In the genomic region with DNA sequence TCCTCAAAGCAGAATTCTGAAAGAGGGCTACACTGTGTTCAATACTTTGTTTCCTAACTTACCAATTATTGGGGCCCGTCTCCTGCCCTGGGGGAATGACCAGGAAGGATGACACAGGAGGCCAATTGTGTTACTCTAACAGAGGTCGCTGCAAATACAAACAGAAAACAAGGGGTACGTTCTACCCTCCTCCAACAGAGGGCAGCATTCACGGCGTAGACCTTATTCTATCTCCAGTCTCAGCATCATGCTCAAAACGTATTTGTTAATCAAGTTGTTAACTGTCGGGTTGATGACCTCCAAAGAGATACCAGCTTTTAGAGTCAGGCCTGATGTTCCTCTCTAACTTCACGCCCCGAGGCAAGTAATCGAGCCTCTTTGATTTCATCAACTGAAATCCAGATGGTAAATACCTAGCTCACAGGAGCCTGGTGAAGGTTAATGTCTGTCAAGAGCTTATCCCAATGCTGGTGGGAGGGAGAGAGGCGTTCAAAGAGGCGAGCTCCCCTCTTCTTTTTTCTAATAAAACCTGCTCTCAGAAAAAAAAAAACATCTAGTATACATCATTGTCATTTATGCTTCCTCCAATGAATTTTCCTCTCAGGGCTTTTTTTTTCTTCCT, we compare ENCODE assay signal across 8 cellular contexts.
A peak's percentile ranks its signal among the peaks of the same experiment; 100 is the strongest.
DNase-seq lines count a peak whose midpoint lies in the region; ATAC-seq and TF ChIP-seq lines count a peak whose summit lies in the region.

No MANE protein-coding gene starts in this region.

- CTCF ChIA-PET in Caco-2 (lab: Charles Lee) = interaction anchor here (0.6 kb wide), 1 partner anchor 260 kb away, joined by 3 read pairs; no protein-coding TSS in a partner anchor
- CTCF ChIA-PET in HCT116 (lab: Charles Lee) = interaction anchor here (1.0 kb wide), 1 partner anchor 259 kb away, joined by 9 read pairs; no protein-coding TSS in a partner anchor
- CTCF ChIA-PET in CD8-positive, alpha-beta T cell (lab: Charles Lee) = no interaction called here

- BruUV-seq in Caco-2 (replicated peaks; lab: Mats Ljungman, UMichigan) (no TSS peak), HCT116 (replicated peaks; lab: Mats Ljungman, UMichigan) (no TSS peak)

- H3K9me3 Mint-ChIP-seq in Caco-2 (ENCODE audit: unreplicated experiment) = peaks cover 6% of the 10 kb centered on the region
- H3K9me3 Mint-ChIP-seq in CD8-positive, alpha-beta T cell = peaks cover 2% of the 10 kb centered on the region
- peaks cover 6% of the 10 kb centered on the region for H3K9me3 Mint-ChIP-seq in activated T-cell treated with anti-CD3 and anti-CD28 coated beads, Interleukin-2, amount 50 U/mL, for 24 hours

- H3K9me2 ChIP-seq in HCT116 (ENCODE audit: insufficient read depth) = no peaks in the 10 kb centered on the region

- H3K36me3 ChIP-seq in Caco-2 (ENCODE audit: control insufficient read depth, insufficient read depth, low read length) (no peaks in the 10 kb centered on the region), HCT116 (ENCODE audit: control insufficient read depth in 1 of 2, insufficient read depth in 2 of 2, low read length in 2 of 2) (no peaks in the 10 kb centered on the region), RWPE2 (ENCODE audit: low read depth) (no peaks in the 10 kb centered on the region)
- no peaks in the 10 kb centered on the region for H3K36me3 ChIP-seq in CD8-positive, alpha-beta T cell (ENCODE audit: insufficient read depth, low read length)

- no peak for TF ChIP-seq POLR2A in HCT116 (IDR thresholded peaks at IDR 0.05; ENCODE audit: borderline replicate concordance, extremely low read depth, insufficient read depth, insufficient read length)

- H3K4me3 Mint-ChIP-seq in Caco-2 (ENCODE audit: unreplicated experiment) = no peak overlapping the region
- H3K4me3 Mint-ChIP-seq in CD8-positive, alpha-beta T cell = no peak overlapping the region
- no peak overlapping the region for H3K4me3 Mint-ChIP-seq in activated T-cell treated with anti-CD3 and anti-CD28 coated beads, Interleukin-2, amount 50 U/mL, for 24 hours

- peak; percentile 24 to 35 for TF ChIP-seq CTCF in Caco-2 (IDR thresholded peaks at IDR 0.05; ENCODE audit: insufficient read depth in 1 of 2, low read depth in 1 of 2, low read length in 1 of 2, severe bottlenecking in 1 of 2, unreplicated experiment in 1 of 2)
- TF ChIP-seq CTCF in HCT116 (IDR thresholded peaks at IDR 0.05 in 2 of 3, conservative IDR thresholded peaks at IDR 0.05 in 1 of 3; ENCODE audit: borderline replicate concordance in 1 of 3, insufficient read depth in 1 of 3, low read depth in 2 of 3, low read length in 2 of 3) = peak; percentile 21 to 66 (median 64); a peak in 4 of 6 replicates
- TF ChIP-seq CTCF in RWPE2 (IDR thresholded peaks at IDR 0.05; ENCODE audit: poor library complexity, severe bottlenecking) = peak; percentile 69
- TF ChIP-seq CTCF in CD8-positive, alpha-beta T cell (IDR thresholded peaks at IDR 0.05) = no peak

- no peak overlapping the region for H3K4me2 ChIP-seq in HCT116 (ENCODE audit: low read length)

- H3K79me2 ChIP-seq in HCT116 (ENCODE audit: insufficient read depth, low read length) = no peaks in the 10 kb centered on the region

- TF ChIP-seq RAD21 in HCT116 (IDR thresholded peaks at IDR 0.05; ENCODE audit: low read depth) = peak; percentile 36

- DNase-seq in Caco-2 (peak; percentile 24 to 33), HCT116 (ENCODE audit: low read depth, low spot score) (peak; percentile 7), RWPE2 (ENCODE audit: low spot score) (no peak), globus pallidus (ENCODE audit: low spot score) (peak; percentile 20), amniotic stem cell (lab: John Stamatoyannopoulos, UW) (no peak), dedifferentiated amniotic fluid mesenchymal stem cell (ENCODE audit: extremely low spot score) (no peak)
- DNase-seq in CD8-positive, alpha-beta T cell = no peak
- DNase-seq in activated T-cell treated with anti-CD3 and anti-CD28 coated beads, Interleukin-2, amount 50 U/mL, for 24 hours = no peak

- POLR2A ChIA-PET in Caco-2 (lab: Charles Lee) = interaction anchor here (0.6 kb wide), 1 partner anchor 343 kb away, joined by 3 read pairs; no protein-coding TSS in a partner anchor
- POLR2A ChIA-PET in HCT116 (lab: Charles Lee) = no interaction called here
- POLR2A ChIA-PET in CD8-positive, alpha-beta T cell (lab: Charles Lee) = no interaction called here

- H3K27me3 Mint-ChIP-seq in Caco-2 (ENCODE audit: insufficient read depth, unreplicated experiment) = no peaks in the 10 kb centered on the region
- H3K27me3 Mint-ChIP-seq in CD8-positive, alpha-beta T cell (ENCODE audit: low read depth) = no peaks in the 10 kb centered on the region
- no peaks in the 10 kb centered on the region for H3K27me3 Mint-ChIP-seq in activated T-cell treated with anti-CD3 and anti-CD28 coated beads, Interleukin-2, amount 50 U/mL, for 24 hours

- intact Hi-C loops in Caco-2 (cut with micrococcal nuclease; ENCODE audit: unreplicated experiment) = loop anchor here (2.0 to 5.0 kb wide), 2 partner anchors 259 to 342 kb away; no protein-coding TSS in a partner anchor
- intact Hi-C loops in HCT116 (cut with micrococcal nuclease) = loop anchor here (1.0 to 10.0 kb wide), 2 partner anchors 260 to 565 kb away; a partner anchor contains a TSS
- intact Hi-C loops in CD8-positive, alpha-beta T cell (cut with DNase I, micrococcal nuclease) = no loop called here

- H3K9ac ChIP-seq in HCT116 (ENCODE audit: low read length) = no peak overlapping the region

- H3K27ac Mint-ChIP-seq in Caco-2 (ENCODE audit: unreplicated experiment) = no peak overlapping the region
- H3K27ac Mint-ChIP-seq in CD8-positive, alpha-beta T cell = no peak overlapping the region
- no peak overlapping the region for H3K27ac Mint-ChIP-seq in activated T-cell treated with anti-CD3 and anti-CD28 coated beads, Interleukin-2, amount 50 U/mL, for 24 hours

- RAD21 ChIA-PET in HCT116 (lab: Charles Lee; ENCODE audit: low non-redundant PET in 1 of 2, low total read pairs in 2 of 2, uncharacterized antibody in 2 of 2, unreplicated experiment in 2 of 2) = no interaction called here

- H3K4me3 ChIP-seq in Caco-2 (ENCODE audit: low read depth, low read length) = no peak overlapping the region
- H3K4me3 ChIP-seq in HCT116 (replicated peaks in 1 of 2; ENCODE audit: low read depth in 1 of 2, low read length in 2 of 2) = no peak overlapping the region
- H3K4me3 ChIP-seq in RWPE2 (ENCODE audit: severe bottlenecking) = no peak overlapping the region
- no peak overlapping the region for H3K4me3 ChIP-seq in CD8-positive, alpha-beta T cell (ENCODE audit: low read depth, low read length)

- H2AFZ ChIP-seq in HCT116 (ENCODE audit: low read depth, low read length, poor library complexity, severe bottlenecking) = no peak overlapping the region

- H3K4me1 ChIP-seq in Caco-2 = no peaks in the 10 kb centered on the region
- no peaks in the 10 kb centered on the region for H3K4me1 ChIP-seq in HCT116 (ENCODE audit: control insufficient read depth in 1 of 2, insufficient read depth in 2 of 2, low read length in 2 of 2)
- H3K4me1 ChIP-seq in RWPE2 (ENCODE audit: insufficient read depth, poor library complexity, severe bottlenecking) = no peaks in the 10 kb centered on the region
- no peaks in the 10 kb centered on the region for H3K4me1 ChIP-seq in CD8-positive, alpha-beta T cell (ENCODE audit: insufficient read depth, low read length)

- H3K36me3 Mint-ChIP-seq in Caco-2 (ENCODE audit: insufficient read depth, unreplicated experiment) = no peaks in the 10 kb centered on the region
- no peaks in the 10 kb centered on the region for H3K36me3 Mint-ChIP-seq in CD8-positive, alpha-beta T cell
- no peaks in the 10 kb centered on the region for H3K36me3 Mint-ChIP-seq in activated T-cell treated with anti-CD3 and anti-CD28 coated beads, Interleukin-2, amount 50 U/mL, for 24 hours (ENCODE audit: low read depth)

- H4K20me1 ChIP-seq in HCT116 (ENCODE audit: insufficient read depth) = no peaks in the 10 kb centered on the region; the same call in 1 of the 2 replicates

- no peaks in the 10 kb centered on the region for H3K4me1 Mint-ChIP-seq in Caco-2 (ENCODE audit: low read depth, unreplicated experiment)
- no peaks in the 10 kb centered on the region for H3K4me1 Mint-ChIP-seq in CD8-positive, alpha-beta T cell (ENCODE audit: low read depth)
- H3K4me1 Mint-ChIP-seq in activated T-cell treated with anti-CD3 and anti-CD28 coated beads, Interleukin-2, amount 50 U/mL, for 24 hours (ENCODE audit: low read depth) = no peaks in the 10 kb centered on the region

- ATAC-seq in HCT116 = peak; percentile 80
- peak; percentile 48; the same call in 2 of the 3 replicates for ATAC-seq in RWPE2 (ENCODE audit: low read depth)
- no peak for ATAC-seq in CD8-positive, alpha-beta T cell

- H3K27ac ChIP-seq in HCT116 (ENCODE audit: low read depth, low read length) = no peak overlapping the region
- H3K27ac ChIP-seq in RWPE2 (ENCODE audit: poor library complexity, severe bottlenecking) = no peak overlapping the region
- no peak overlapping the region for H3K27ac ChIP-seq in CD8-positive, alpha-beta T cell (ENCODE audit: low read depth, low read length)

- H3K27me3 ChIP-seq in Caco-2 (replicated peaks; ENCODE audit: control insufficient read depth, insufficient read depth, low read length) (no peaks in the 10 kb centered on the region), HCT116 (ENCODE audit: insufficient read depth, low read length) (no peaks in the 10 kb centered on the region), RWPE2 (ENCODE audit: insufficient read depth, poor library complexity, severe bottlenecking) (peaks cover 6% of the 10 kb centered on the region)
- H3K27me3 ChIP-seq in CD8-positive, alpha-beta T cell (ENCODE audit: insufficient read depth, low read length) = no peaks in the 10 kb centered on the region

- H3K9me3 ChIP-seq in Caco-2 (no peaks in the 10 kb centered on the region), HCT116 (ENCODE audit: control insufficient read depth in 1 of 2, insufficient read depth in 1 of 2, low read depth in 1 of 2, low read length in 2 of 2) (no peaks in the 10 kb centered on the region), RWPE2 (ENCODE audit: severe bottlenecking) (no peaks in the 10 kb centered on the region)
- H3K9me3 ChIP-seq in CD8-positive, alpha-beta T cell (ENCODE audit: low read length) = no peaks in the 10 kb centered on the region

TF ChIP-seq in HCT116, 20 proteins besides CTCF, POLR2A, EP300 and RAD21 (continues in another document):
- no peak for TF ChIP-seq SP1 (IDR thresholded peaks at IDR 0.05; ENCODE audit: low read depth)
- TF ChIP-seq YY1 (IDR thresholded peaks at IDR 0.05; ENCODE audit: extremely low read depth, insufficient replicate concordance, low read depth, low read length) = no peak
- no peak for TF ChIP-seq FOSL1 (IDR thresholded peaks at IDR 0.05; ENCODE audit: low read depth)
- no peak for TF ChIP-seq ZFX (IDR thresholded peaks at IDR 0.05)
- TF ChIP-seq POLR2AphosphoS5 (IDR thresholded peaks at IDR 0.05; ENCODE audit: low read depth, low read length) = no peak
- TF ChIP-seq, protein P1, sequence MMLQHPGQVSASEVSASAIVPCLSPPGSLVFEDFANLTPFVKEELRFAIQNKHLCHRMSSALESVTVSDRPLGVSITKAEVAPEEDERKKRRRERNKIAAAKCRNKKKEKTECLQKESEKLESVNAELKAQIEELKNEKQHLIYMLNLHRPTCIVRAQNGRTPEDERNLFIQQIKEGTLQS (IDR thresholded peaks at IDR 0.05) = no peak
- TF ChIP-seq CBX3 (IDR thresholded peaks at IDR 0.05; ENCODE audit: low read depth) = no peak
- TF ChIP-seq EZH2 (IDR thresholded peaks at IDR 0.05) = no peak

Comparison
In these comparisons a context has a peak if more than half of its experiments do, and no peak if none do; other contexts are left out.
1. DNase-seq: peak in Caco-2 (2 of 2), HCT116 (single experiment) and globus pallidus (single experiment); none in RWPE2 (single experiment), amniotic stem cell (single experiment), dedifferentiated amniotic fluid mesenchymal stem cell (single experiment), CD8-positive, alpha-beta T cell (0 of 7) and activated T-cell treated with anti-CD3 and anti-CD28 coated beads, Interleukin-2, amount 50 U/mL, for 24 hours (single experiment).
2. intact Hi-C loops: an anchor here in Caco-2 (2.0 to 5.0 kb wide) and HCT116 (1.0 to 10.0 kb wide); none called in CD8-positive, alpha-beta T cell.